ENCODE assay signal across 8 cellular contexts in the genomic region with DNA sequence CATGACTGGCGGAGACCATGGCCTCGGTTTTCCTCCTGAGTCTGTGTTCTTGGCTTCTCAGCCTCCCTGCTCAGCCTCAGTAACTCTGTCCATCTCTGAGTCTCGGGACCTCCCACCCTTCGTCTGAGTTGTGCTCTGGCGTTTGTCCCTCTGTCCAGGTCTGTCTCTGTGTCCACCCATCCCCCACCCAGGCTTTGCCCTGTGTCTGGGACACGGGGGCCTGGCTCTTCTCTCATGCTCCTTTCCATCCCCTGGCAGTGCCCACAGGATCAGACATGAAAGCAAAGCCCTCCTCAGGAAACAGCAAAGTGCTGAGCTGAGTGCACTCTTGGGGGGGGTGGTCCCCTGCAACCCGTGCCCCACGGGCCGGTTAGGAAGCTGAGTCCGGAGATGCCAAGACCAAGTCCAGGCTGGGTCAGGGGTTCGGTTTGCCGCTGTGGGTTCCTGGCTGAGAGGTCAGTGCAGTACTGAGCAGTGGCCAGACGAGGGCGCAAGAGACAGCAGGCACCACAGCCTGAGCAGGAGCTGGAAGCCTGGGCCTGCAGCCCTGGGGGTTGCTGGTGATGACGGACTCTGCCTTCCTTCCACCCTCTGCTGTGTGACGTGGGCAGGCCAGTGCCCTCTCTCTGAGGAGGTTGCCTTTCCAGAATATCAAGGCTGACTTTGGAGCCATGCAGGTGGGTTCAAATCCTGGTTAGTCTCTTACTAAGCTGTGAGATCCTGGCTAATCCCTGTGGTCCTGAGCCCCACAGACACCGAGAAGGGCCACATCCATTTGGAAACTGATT. TPM values are rescaled to one million over a fixed set of nuclear protein-coding genes. Genes with fewer than 3 reads are reported as not detected.
DNase-seq lines count a peak whose midpoint lies in the region; ATAC-seq and TF ChIP-seq lines count a peak whose summit lies in the region.

No MANE protein-coding gene starts in this region.

- H2AFZ ChIP-seq in OCI-LY3 (ENCODE audit: low read depth, low read length): peak overlapping the region; percentile 45; the same call in 1 of the 2 replicates

- H3K4me1 ChIP-seq in OCI-LY3 (ENCODE audit: low read length): peaks cover 50% of the 10 kb centered on the region

- H3K27ac ChIP-seq in OCI-LY3 (ENCODE audit: low read length): peak overlapping the region; percentile 84

- peak overlapping the region; percentile 99 for H3K4me2 ChIP-seq in OCI-LY3 (ENCODE audit: low read length)

- no peak overlapping the region for H3K4me3 ChIP-seq in AG04449 (ENCODE audit: low read depth, low read length)
- H3K4me3 ChIP-seq in OCI-LY3 (ENCODE audit: low read length): peak overlapping the region; percentile 75
- no peak overlapping the region for H3K4me3 ChIP-seq in epithelial cell of proximal tubule (ENCODE audit: low read depth, low read length)

- peak overlapping the region; percentile 82 for H3K9ac ChIP-seq in OCI-LY3 (ENCODE audit: low read length)

- peak; percentile 99 for TF ChIP-seq CTCF in AG04449 (IDR thresholded peaks at IDR 0.05; ENCODE audit: insufficient read depth, low read length, missing control alignments)
- peak; percentile 83 for TF ChIP-seq CTCF in OCI-LY3 (IDR thresholded peaks at IDR 0.05; ENCODE audit: low read depth, low read length)
- TF ChIP-seq CTCF in epithelial cell of proximal tubule (conservative IDR thresholded peaks at IDR 0.05; ENCODE audit: low read depth, low read length): peak; percentile 91

- TF ChIP-seq POLR2A in GM18505 (IDR thresholded peaks at IDR 0.05; ENCODE audit: borderline replicate concordance, extremely low read depth, insufficient read depth, insufficient read length): no peak

- H3K79me2 ChIP-seq in OCI-LY3 (ENCODE audit: low read length): no peaks in the 10 kb centered on the region

- DNase-seq in AG04449 (ENCODE audit: low read depth, low spot score): no peak
- DNase-seq in activated T-cell treated with anti-CD3 and anti-CD28 coated beads for 24 hours (ENCODE audit: low read depth): peak; percentile 71
- no peak for DNase-seq in epithelial cell of proximal tubule (ENCODE audit: low read depth)
- DNase-seq in myocyte (ENCODE audit: low read depth): peak; percentile 74
- peak; percentile 70 for DNase-seq in stimulated activated CD8-positive, alpha-beta memory T cell treated with anti-CD3 and anti-CD28 coated beads, Interleukin-7, amount 100 ng/mL, for 24 hours (ENCODE audit: low read depth)

- POLR2A ChIA-PET in AG04449 (lab: Yijun Ruan, JAX): no interaction called here

- ATAC-seq in GM18505 (IDR thresholded peaks at IDR 0.05; ENCODE audit: unreplicated experiment): peak; percentile 43
- peak; percentile 43 for ATAC-seq in HG03175 (IDR thresholded peaks at IDR 0.05; ENCODE audit: unreplicated experiment)

- no peaks in the 10 kb centered on the region for H3K27me3 ChIP-seq in OCI-LY3 (ENCODE audit: low read depth, low read length)

- H3K9me3 ChIP-seq in OCI-LY3 (ENCODE audit: insufficient read depth, low read length): no peaks in the 10 kb centered on the region

- CTCF ChIA-PET in AG04449 (lab: Yijun Ruan, JAX): interaction anchor here (0.6 to 7.6 kb wide), 61 partner anchors 9 to 503 kb away, joined by 3 to 137 read pairs (median 5); partner anchors contain the start of genes CAMKK1, HASPIN and NCBP3

- H3K36me3 ChIP-seq in OCI-LY3 (replicated peaks; ENCODE audit: low read depth, low read length): no peaks in the 10 kb centered on the region

- no peaks in the 10 kb centered on the region for H4K20me1 ChIP-seq in OCI-LY3 (ENCODE audit: insufficient read depth, low read length)

RNA-seq across cellular contexts. Expression of gene P2RX1, which starts 2.5 kb away (rescaled TPM):
- total RNA-seq in epithelial cell of proximal tubule: not detected in 2 replicates
- 0.21 and 1.6 TPM in 2 replicates for total RNA-seq in myocyte
- polyA plus RNA-seq in myocyte (2012): 1.1 TPM

RNA-seq across cellular contexts. Expression of gene CAMKK1, which starts 20.9 kb away (rescaled TPM):
- total RNA-seq in epithelial cell of proximal tubule: 5.9 and 7.1 TPM in 2 replicates
- 2.6 and 2.8 TPM in 2 replicates for total RNA-seq in myocyte
- 9.9 TPM for polyA plus RNA-seq in myocyte (2012)

RNA-seq across cellular contexts. Expression of gene ATP2A3, which starts 50.5 kb away (rescaled TPM):
- total RNA-seq in epithelial cell of proximal tubule (0.36 and 2.4 TPM in 2 replicates), myocyte (3.3 and 3.9 TPM in 2 replicates)
- 0.29 TPM for polyA plus RNA-seq in myocyte (2012)

Comparison
In these comparisons a context has a peak if more than half of its experiments do, and no peak if none do; other contexts are left out.
1. DNase-seq: peak in activated T-cell treated with anti-CD3 and anti-CD28 coated beads for 24 hours (single experiment), myocyte (single experiment) and stimulated activated CD8-positive, alpha-beta memory T cell treated with anti-CD3 and anti-CD28 coated beads, Interleukin-7, amount 100 ng/mL, for 24 hours (single experiment); none in AG04449 (single experiment) and epithelial cell of proximal tubule (single experiment).
2. Peak in every context shown above with its lines, with median percentiles within 50 percentile points of each other: CTCF ChIP-seq.